In genomic region chr2:86105252-86105968, GRCh38 we compare ENCODE assay signal across 8 cellular contexts. TPM values are rescaled to one million over a fixed set of nuclear protein-coding genes. Genes with fewer than 3 reads are reported as not detected.
DNase-seq lines count a peak whose midpoint lies in the region; ATAC-seq, FAIRE-seq and TF ChIP-seq lines count a peak whose summit lies in the region.

TSS of gene POLR1A (minus strand) at chr2:86105886. CDS start at chr2:86105776, 110 bp downstream.

- DNase-seq in CD8-positive, alpha-beta memory T cell: peak; percentile 68 to 90 (median 86)
- DNase-seq in HTR-8/SVneo (ENCODE audit: insufficient read length, low spot score) (peak; percentile 84), NT2/D1 (ENCODE audit: low read depth, low spot score) (peak; percentile 89), endodermal cell (peak; percentile 96), mesenteric fat pad (ENCODE audit: low spot score) (peak; percentile 93)
- peak; percentile 92 for DNase-seq in activated CD8-positive, alpha-beta memory T cell treated with anti-CD3 and anti-CD28 coated beads, Interleukin-2, amount 10 ng/mL, durations not matched to agents 7 days and 5 days
- DNase-seq in stimulated activated CD8-positive, alpha-beta memory T cell treated with anti-CD3 and anti-CD28 coated beads, Interleukin-15, amount 100 ng/mL, for 1 hour (ENCODE audit: low read depth): peak; percentile 51

- CTCF ChIA-PET in CD8-positive, alpha-beta memory T cell (lab: Charles Lee): interaction anchor here (0.8 to 2.3 kb wide), 11 partner anchors 13 to 278 kb away, joined by 3 to 12 read pairs (median 4); partner anchors contain the start of gene ST3GAL5
- CTCF ChIA-PET in activated CD8-positive, alpha-beta memory T cell treated with anti-CD3 and anti-CD28 coated beads, Interleukin-2, amount 10 ng/mL, durations not matched to agents 7 days and 5 days (lab: Charles Lee): interaction anchor here (0.5 to 2.5 kb wide), 8 partner anchors 11 to 278 kb away, joined by 3 to 16 read pairs (median 4); no protein-coding TSS in a partner anchor

- H3K27me3 ChIP-seq in CD8-positive, alpha-beta memory T cell (ENCODE audit: insufficient read depth, low read length, poor library complexity, severe bottlenecking): no peaks in the 10 kb centered on the region
- H3K27me3 ChIP-seq in NT2/D1 (ENCODE audit: insufficient read depth, insufficient read length) (no peaks in the 10 kb centered on the region), endodermal cell (ENCODE audit: control insufficient read depth, insufficient read depth, low read length, poor library complexity, severe bottlenecking) (no peaks in the 10 kb centered on the region)

- ATAC-seq in GM21381 (IDR thresholded peaks at IDR 0.05; ENCODE audit: unreplicated experiment): peak; percentile 64
- peak; percentile 77 for ATAC-seq in activated CD8-positive, alpha-beta memory T cell treated with anti-CD3 and anti-CD28 coated beads, Interleukin-2, amount 10 ng/mL, durations not matched to agents 7 days and 5 days

- H3K27ac Mint-ChIP-seq in CD8-positive, alpha-beta memory T cell: peak within 1 kb of the TSS; percentile 91 to 100 (median 99)
- peak within 1 kb of the TSS; percentile 97 for H3K27ac Mint-ChIP-seq in activated CD8-positive, alpha-beta memory T cell treated with anti-CD3 and anti-CD28 coated beads, Interleukin-2, amount 10 ng/mL, durations not matched to agents 7 days and 5 days
- peak within 1 kb of the TSS; percentile 98 for H3K27ac Mint-ChIP-seq in endodermal cell

- peak; percentile 60 for TF ChIP-seq CTCF in endodermal cell (conservative IDR thresholded peaks at IDR 0.05)

- peak within 1 kb of the TSS; percentile 87 to 97 (median 92) for H3K4me3 Mint-ChIP-seq in CD8-positive, alpha-beta memory T cell
- peak within 1 kb of the TSS; percentile 93 for H3K4me3 Mint-ChIP-seq in activated CD8-positive, alpha-beta memory T cell treated with anti-CD3 and anti-CD28 coated beads, Interleukin-2, amount 10 ng/mL, durations not matched to agents 7 days and 5 days
- H3K4me3 Mint-ChIP-seq in endodermal cell: peak within 1 kb of the TSS; percentile 84

- H3K36me3 ChIP-seq in CD8-positive, alpha-beta memory T cell (ENCODE audit: insufficient read depth, low read length): peaks cover 9% of the 10 kb centered on the region
- peaks cover 64% of the 10 kb centered on the region for H3K36me3 ChIP-seq in NT2/D1 (ENCODE audit: insufficient read depth, insufficient read length, low read length)
- H3K36me3 ChIP-seq in endodermal cell (ENCODE audit: control insufficient read depth, insufficient read depth, low read length): peaks cover 62% of the 10 kb centered on the region

- H3K9me3 ChIP-seq in CD8-positive, alpha-beta memory T cell (ENCODE audit: low read length): no peaks in the 10 kb centered on the region
- no peaks in the 10 kb centered on the region for H3K9me3 ChIP-seq in NT2/D1 (ENCODE audit: insufficient read depth, low read length)
- no peaks in the 10 kb centered on the region for H3K9me3 ChIP-seq in endodermal cell (ENCODE audit: control insufficient read depth, low read length)

- 0 to 1% methylated on average over 23 to 38 of the region's 38 CpGs for WGBS in endodermal cell (ENCODE audit: insufficient coverage in 1 of 2, insufficient read length in 1 of 2), 2 experiments

- H3K4me1 ChIP-seq in CD8-positive, alpha-beta memory T cell (ENCODE audit: insufficient read depth, low read length): peaks cover 34% of the 10 kb centered on the region
- H3K4me1 ChIP-seq in NT2/D1 (ENCODE audit: insufficient read depth, insufficient read length) (no peaks in the 10 kb centered on the region), endodermal cell (ENCODE audit: control insufficient read depth, insufficient read depth, low read length) (no peaks in the 10 kb centered on the region)

- POLR2A ChIA-PET in CD8-positive, alpha-beta memory T cell (lab: Charles Lee): interaction anchor here (0.5 to 1.7 kb wide), 7 partner anchors 9 to 666 kb away, joined by 3 to 8 read pairs (median 4); partner anchors contain the start of genes C2orf68, KDM3A and MAT2A

- H3K9ac ChIP-seq in NT2/D1 (ENCODE audit: insufficient read length, low read depth) (peak within 1 kb of the TSS; percentile 96), endodermal cell (ENCODE audit: extremely low read depth, low read length, poor library complexity, severe bottlenecking) (peak within 1 kb of the TSS; percentile 96)

- H3K4me3 ChIP-seq in CD8-positive, alpha-beta memory T cell (ENCODE audit: low read length): peak within 1 kb of the TSS; percentile 94
- H3K4me3 ChIP-seq in NT2/D1 (ENCODE audit: insufficient read length, low read depth): peak within 1 kb of the TSS; percentile 95
- H3K4me3 ChIP-seq in endodermal cell (ENCODE audit: low read length): peak within 1 kb of the TSS; percentile 98

- peaks cover 5 to 60% (median 22%) of the 10 kb centered on the region in 3 donors for H3K36me3 Mint-ChIP-seq in CD8-positive, alpha-beta memory T cell
- H3K36me3 Mint-ChIP-seq in activated CD8-positive, alpha-beta memory T cell treated with anti-CD3 and anti-CD28 coated beads, Interleukin-2, amount 10 ng/mL, durations not matched to agents 7 days and 5 days: peaks cover 45% of the 10 kb centered on the region
- peaks cover 47% of the 10 kb centered on the region for H3K36me3 Mint-ChIP-seq in endodermal cell (ENCODE audit: low read depth)

- FAIRE-seq in HTR-8/SVneo (lab: Jason Lieb, UNC): peak; percentile 89

- H3K27me3 Mint-ChIP-seq in CD8-positive, alpha-beta memory T cell: no peaks in the 10 kb centered on the region
- H3K27me3 Mint-ChIP-seq in activated CD8-positive, alpha-beta memory T cell treated with anti-CD3 and anti-CD28 coated beads, Interleukin-2, amount 10 ng/mL, durations not matched to agents 7 days and 5 days: no peaks in the 10 kb centered on the region
- no peaks in the 10 kb centered on the region for H3K27me3 Mint-ChIP-seq in endodermal cell (ENCODE audit: insufficient read depth)

- peak within 1 kb of the TSS; percentile 85 for H3K27ac ChIP-seq in CD8-positive, alpha-beta memory T cell (ENCODE audit: low read depth, low read length)
- peak within 1 kb of the TSS; percentile 97 for H3K27ac ChIP-seq in endodermal cell (ENCODE audit: low read depth, low read length)

- no peaks in the 10 kb centered on the region for H3K9me3 Mint-ChIP-seq in CD8-positive, alpha-beta memory T cell
- H3K9me3 Mint-ChIP-seq in activated CD8-positive, alpha-beta memory T cell treated with anti-CD3 and anti-CD28 coated beads, Interleukin-2, amount 10 ng/mL, durations not matched to agents 7 days and 5 days (ENCODE audit: low read depth): no peaks in the 10 kb centered on the region
- H3K9me3 Mint-ChIP-seq in endodermal cell: no peaks in the 10 kb centered on the region

- peaks cover 56 to 82% (median 81%) of the 10 kb centered on the region in 3 donors for H3K4me1 Mint-ChIP-seq in CD8-positive, alpha-beta memory T cell
- peaks cover 56% of the 10 kb centered on the region for H3K4me1 Mint-ChIP-seq in activated CD8-positive, alpha-beta memory T cell treated with anti-CD3 and anti-CD28 coated beads, Interleukin-2, amount 10 ng/mL, durations not matched to agents 7 days and 5 days
- peaks cover 20% of the 10 kb centered on the region for H3K4me1 Mint-ChIP-seq in endodermal cell

RNA-seq across cellular contexts. Expression of gene POLR1A, which starts in this region (rescaled TPM):
- total RNA-seq in CD8-positive, alpha-beta memory T cell: 10 to 100 TPM; 60.3 to 63.3 TPM
- polyA plus RNA-seq in CD8-positive, alpha-beta memory T cell: 4.8 TPM
- total RNA-seq in activated CD8-positive, alpha-beta memory T cell treated with anti-CD3 and anti-CD28 coated beads, Interleukin-2, amount 10 ng/mL, durations not matched to agents 7 days and 5 days: 10 to 100 TPM; 38.2 to 51.2 TPM
- total RNA-seq in endodermal cell: 10 to 100 TPM; 37.9 to 45.5 TPM
- polyA plus RNA-seq in endodermal cell (2013, experiment 1 of 2): 20.6 TPM
- polyA plus RNA-seq in endodermal cell (2013, experiment 2 of 2): 19.8 TPM
- 43.6 TPM for total RNA-seq in mesenteric fat pad

Comparison
In these comparisons a context has a peak if more than half of its experiments do, and no peak if none do; other contexts are left out.
1. Peak in every context shown above with its lines: DNase-seq, ATAC-seq, H3K4me3 ChIP-seq and H3K27ac ChIP-seq.